ENCODE assay signal across 1 cellular context in the genomic region with DNA sequence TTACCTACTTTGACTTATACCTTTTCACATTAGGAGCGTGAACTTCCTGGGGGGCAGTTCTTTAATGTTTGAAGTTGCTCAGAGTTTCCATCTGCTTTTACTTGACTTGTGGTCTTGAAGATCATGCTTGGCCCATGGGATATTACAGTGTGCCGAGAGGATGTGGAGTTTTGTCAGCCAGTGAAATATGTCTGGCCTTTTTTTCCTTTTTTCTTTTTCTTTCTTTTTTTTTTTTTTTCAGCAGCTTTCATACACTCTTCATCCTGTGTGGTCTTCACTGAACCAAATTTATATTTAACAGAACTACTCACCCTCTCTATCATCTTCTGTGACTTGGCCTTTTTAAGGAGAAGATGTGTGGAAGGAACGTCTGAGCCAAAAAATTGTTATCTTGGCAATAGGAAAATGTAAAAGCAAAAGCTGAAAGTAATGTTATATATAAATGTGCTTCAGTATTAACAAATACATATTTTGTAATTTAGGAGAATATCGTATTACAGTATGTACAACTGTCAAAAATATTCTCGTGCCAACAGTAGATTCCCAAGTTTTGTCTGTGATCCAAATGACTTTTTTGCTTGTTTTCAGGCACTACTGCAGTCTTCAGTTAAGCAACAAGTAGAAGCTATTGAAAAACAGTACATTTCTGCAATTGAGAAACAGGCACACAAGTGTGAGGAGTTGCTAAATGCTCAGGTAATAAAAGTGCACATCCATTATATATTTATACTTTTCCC.
TF ChIP-seq lines count a peak whose summit lies in the region.

No MANE protein-coding gene starts in this region.

TF ChIP-seq in SK-N-SH, 30 proteins besides CTCF, POLR2A, EP300 and RAD21 (continued from another document):
- TF ChIP-seq, protein P1, sequence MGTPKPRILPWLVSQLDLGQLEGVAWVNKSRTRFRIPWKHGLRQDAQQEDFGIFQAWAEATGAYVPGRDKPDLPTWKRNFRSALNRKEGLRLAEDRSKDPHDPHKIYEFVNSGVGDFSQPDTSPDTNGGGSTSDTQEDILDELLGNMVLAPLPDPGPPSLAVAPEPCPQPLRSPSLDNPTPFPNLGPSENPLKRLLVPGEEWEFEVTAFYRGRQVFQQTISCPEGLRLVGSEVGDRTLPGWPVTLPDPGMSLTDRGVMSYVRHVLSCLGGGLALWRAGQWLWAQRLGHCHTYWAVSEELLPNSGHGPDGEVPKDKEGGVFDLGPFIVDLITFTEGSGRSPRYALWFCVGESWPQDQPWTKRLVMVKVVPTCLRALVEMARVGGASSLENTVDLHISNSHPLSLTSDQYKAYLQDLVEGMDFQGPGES (IDR thresholded peaks at IDR 0.05; ENCODE audit: low read depth, low read length), result no peak
- TF ChIP-seq CHD2 (IDR thresholded peaks at IDR 0.05; ENCODE audit: low read length, partially characterized antibody), result no peak
- no peak for TF ChIP-seq TAF1 (IDR thresholded peaks at IDR 0.05; ENCODE audit: borderline replicate concordance, low read depth, low read length)
- TF ChIP-seq TCF12 (IDR thresholded peaks at IDR 0.05), result no peak
- TF ChIP-seq, protein P2, sequence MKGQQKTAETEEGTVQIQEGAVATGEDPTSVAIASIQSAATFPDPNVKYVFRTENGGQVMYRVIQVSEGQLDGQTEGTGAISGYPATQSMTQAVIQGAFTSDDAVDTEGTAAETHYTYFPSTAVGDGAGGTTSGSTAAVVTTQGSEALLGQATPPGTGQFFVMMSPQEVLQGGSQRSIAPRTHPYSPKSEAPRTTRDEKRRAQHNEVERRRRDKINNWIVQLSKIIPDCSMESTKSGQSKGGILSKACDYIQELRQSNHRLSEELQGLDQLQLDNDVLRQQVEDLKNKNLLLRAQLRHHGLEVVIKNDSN (IDR thresholded peaks at IDR 0.05; ENCODE audit: borderline replicate concordance, low read depth), result no peak
- TF ChIP-seq YY1 (IDR thresholded peaks at IDR 0.05; ENCODE audit: low read depth), result no peak
- TF ChIP-seq POLR2AphosphoS5 (IDR thresholded peaks at IDR 0.05; ENCODE audit: low read depth, low read length), result no peak
- no peak for TF ChIP-seq SMC3 (IDR thresholded peaks at IDR 0.05; ENCODE audit: low read depth, low read length)
- TF ChIP-seq FOXJ3 (CRISPR knock-in tag; IDR thresholded peaks at IDR 0.05), result no peak
